Comparison of ENCODE assay signal across 8 cellular contexts in the genomic region with DNA sequence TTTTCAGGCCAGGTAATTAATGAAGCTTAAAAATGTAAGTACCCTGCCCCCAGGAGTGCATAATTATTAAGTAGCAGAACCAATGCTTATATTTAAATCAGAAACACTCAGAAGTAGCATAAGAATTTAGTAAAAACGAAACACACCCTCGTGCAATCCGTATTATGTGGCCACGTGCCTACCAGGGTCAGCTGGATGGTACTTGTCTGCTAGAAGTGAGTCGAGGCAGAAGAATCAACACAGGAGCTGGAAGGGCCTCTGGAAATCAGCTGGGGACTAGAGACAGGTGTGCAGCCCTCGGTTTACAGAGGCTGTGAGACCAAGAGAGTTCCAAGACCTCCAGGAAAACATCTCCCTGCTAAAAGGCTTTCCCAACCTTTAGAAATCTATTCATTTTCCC. TPM values are rescaled to one million over a fixed set of nuclear protein-coding genes. Genes with fewer than 3 reads are reported as not detected.
A peak's percentile ranks its signal among the peaks of the same experiment; 100 is the strongest.
DNase-seq lines count a peak whose midpoint lies in the region; ATAC-seq lines count a peak whose summit lies in the region.

No MANE protein-coding gene starts in this region.

- no peak for ATAC-seq in activated naive CD8-positive, alpha-beta T cell treated with anti-CD3 and anti-CD28 coated beads, Interleukin-2, amount 10 ng/mL, durations not matched to agents 7 days and 5 days (ENCODE audit: low read depth)
- ATAC-seq in left colon, result peak; percentile 30

- H3K9me3 ChIP-seq in stomach smooth muscle (ENCODE audit: control insufficient read depth in 2 of 2, low read length in 2 of 2), result no peaks in the 10 kb centered on the region

- peak overlapping the region; percentile 80 for H3K4me3 Mint-ChIP-seq in activated naive CD8-positive, alpha-beta T cell treated with anti-CD3 and anti-CD28 coated beads, Interleukin-2, amount 10 ng/mL, durations not matched to agents 7 days and 5 days

- no peaks in the 10 kb centered on the region for H3K36me3 Mint-ChIP-seq in activated naive CD8-positive, alpha-beta T cell treated with anti-CD3 and anti-CD28 coated beads, Interleukin-2, amount 10 ng/mL, durations not matched to agents 7 days and 5 days

- DNase-seq in NCI-H1092 treated with DMSO at 0.1 percent for 48 hours (lab: John Stamatoyannopoulos, UW) (peak; percentile 48), NCI-H1092 (lab: John Stamatoyannopoulos, UW) (no peak), left colon (peak in 1 of 2 donors; percentile 31), SKM-1 treated with dmso at 0.1 percent for 144 hours (lab: John Stamatoyannopoulos, UW; ENCODE audit: unreplicated experiment) (no peak), hepatic stellate cell (ENCODE audit: low spot score) (no peak)
- no peak for DNase-seq in activated naive CD8-positive, alpha-beta T cell treated with anti-CD3 and anti-CD28 coated beads, Interleukin-2, amount 10 ng/mL, durations not matched to agents 7 days and 5 days
- no peak for DNase-seq in effector CD8-positive, alpha-beta T cell (lab: John Stamatoyannopoulos, UW)

- no peaks in the 10 kb centered on the region for H3K36me3 ChIP-seq in stomach smooth muscle (ENCODE audit: control insufficient read depth in 2 of 2, insufficient read depth in 2 of 2, low read length in 2 of 2)

- H3K4me1 ChIP-seq in stomach smooth muscle (ENCODE audit: control insufficient read depth, insufficient read depth, low read length), result peaks cover 13% of the 10 kb centered on the region

- H3K27ac Mint-ChIP-seq in activated naive CD8-positive, alpha-beta T cell treated with anti-CD3 and anti-CD28 coated beads, Interleukin-2, amount 10 ng/mL, durations not matched to agents 7 days and 5 days, result no peak overlapping the region

- H3K9me3 Mint-ChIP-seq in activated naive CD8-positive, alpha-beta T cell treated with anti-CD3 and anti-CD28 coated beads, Interleukin-2, amount 10 ng/mL, durations not matched to agents 7 days and 5 days, result no peaks in the 10 kb centered on the region

- no peaks in the 10 kb centered on the region for H3K27me3 ChIP-seq in stomach smooth muscle (ENCODE audit: control insufficient read depth in 1 of 2, insufficient read depth in 2 of 2, low read length in 2 of 2)

- no peak overlapping the region for H3K27ac ChIP-seq in stomach smooth muscle (ENCODE audit: low read length)

- H3K27me3 Mint-ChIP-seq in activated naive CD8-positive, alpha-beta T cell treated with anti-CD3 and anti-CD28 coated beads, Interleukin-2, amount 10 ng/mL, durations not matched to agents 7 days and 5 days, result peaks cover 72% of the 10 kb centered on the region

- peaks cover 6% of the 10 kb centered on the region for H3K4me1 Mint-ChIP-seq in activated naive CD8-positive, alpha-beta T cell treated with anti-CD3 and anti-CD28 coated beads, Interleukin-2, amount 10 ng/mL, durations not matched to agents 7 days and 5 days

- peak overlapping the region; percentile 59 to 85 for H3K4me3 ChIP-seq in stomach smooth muscle (ENCODE audit: low read length in 2 of 2)

- H3K9ac ChIP-seq in stomach smooth muscle (ENCODE audit: low read length in 2 of 2), result peak overlapping the region; percentile 61 to 63

- intact Hi-C loops in left colon (cut with DNase I, micrococcal nuclease), result loop anchor here in 1 of 2 donors (5.0 kb wide), 1 partner anchor 74 kb away; no protein-coding TSS in a partner anchor

- POLR2A ChIA-PET in activated naive CD8-positive, alpha-beta T cell treated with anti-CD3 and anti-CD28 coated beads, Interleukin-2, amount 10 ng/mL, durations not matched to agents 7 days and 5 days (lab: Charles Lee), result no interaction called here

RNA-seq across cellular contexts. Expression of gene FAM47E, which starts 0.6 kb away (rescaled TPM):
- total RNA-seq in activated naive CD8-positive, alpha-beta T cell treated with anti-CD3 and anti-CD28 coated beads, Interleukin-2, amount 10 ng/mL, durations not matched to agents 7 days and 5 days, result under 1 TPM in 1 of 2 experiments, not detected in 1; 0.78 TPM
- total RNA-seq in left colon, result 1 to 10 TPM; 6.1 to 6.5 TPM

RNA-seq across cellular contexts. Expression of gene SCARB2, which starts 37.3 kb away (rescaled TPM):
- 10 to 100 TPM; 16.3 to 18.4 TPM for total RNA-seq in activated naive CD8-positive, alpha-beta T cell treated with anti-CD3 and anti-CD28 coated beads, Interleukin-2, amount 10 ng/mL, durations not matched to agents 7 days and 5 days
- 100 to 1,000 TPM; 176 to 179 TPM for total RNA-seq in left colon

RNA-seq across cellular contexts. Expression of gene STBD1, which starts 55.6 kb away (rescaled TPM):
- under 1 TPM; 0.44 to 0.68 TPM for total RNA-seq in activated naive CD8-positive, alpha-beta T cell treated with anti-CD3 and anti-CD28 coated beads, Interleukin-2, amount 10 ng/mL, durations not matched to agents 7 days and 5 days
- 10 to 100 TPM; 12.9 to 40.9 TPM for total RNA-seq in left colon

Comparison
In these comparisons a context has a peak if more than half of its experiments do, and no peak if none do; other contexts are left out.
1. RNA of gene FAM47E, which starts 0.6 kb away (total RNA-seq): 6.1 to 6.5 TPM in left colon; 0.78 TPM in activated naive CD8-positive, alpha-beta T cell treated with anti-CD3 and anti-CD28 coated beads, Interleukin-2, amount 10 ng/mL, durations not matched to agents 7 days and 5 days; every median in the first group is over 4 times any median in the second.
2. RNA of gene SCARB2, which starts 37.3 kb away (total RNA-seq): 176 to 179 TPM in left colon; 16.3 to 18.4 TPM in activated naive CD8-positive, alpha-beta T cell treated with anti-CD3 and anti-CD28 coated beads, Interleukin-2, amount 10 ng/mL, durations not matched to agents 7 days and 5 days; every median in the first group is over 4 times any median in the second.
3. RNA of gene STBD1, which starts 55.6 kb away (total RNA-seq): 12.9 to 40.9 TPM in left colon; 0.44 to 0.68 TPM in activated naive CD8-positive, alpha-beta T cell treated with anti-CD3 and anti-CD28 coated beads, Interleukin-2, amount 10 ng/mL, durations not matched to agents 7 days and 5 days; every median in the first group is over 4 times any median in the second.